ENCODE assay signal across 1 cellular context in the genomic region with DNA sequence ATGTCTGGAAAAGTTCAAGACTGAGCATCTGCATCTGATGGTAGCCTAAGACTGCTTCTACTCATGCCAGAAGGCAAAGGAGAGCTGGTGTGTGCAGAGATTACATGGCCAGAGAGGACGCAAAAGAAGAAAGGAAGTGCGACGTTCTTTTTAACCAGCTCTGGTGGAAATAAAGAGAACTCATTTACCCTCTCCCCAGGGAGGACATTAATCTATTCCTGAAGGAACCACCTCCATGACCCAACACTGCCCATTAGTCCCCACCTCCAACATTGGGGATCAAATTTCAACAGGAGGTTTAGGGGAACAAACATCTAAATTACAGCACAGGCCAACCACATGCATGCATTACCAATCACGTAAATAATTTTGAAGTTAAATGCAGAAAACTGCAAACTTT.
TF ChIP-seq lines count a peak whose summit lies in the region.

No MANE protein-coding gene starts in this region.

TF ChIP-seq in K562, 482 proteins besides CTCF, POLR2A, EP300 and RAD21:
- TF ChIP-seq, protein P1, sequence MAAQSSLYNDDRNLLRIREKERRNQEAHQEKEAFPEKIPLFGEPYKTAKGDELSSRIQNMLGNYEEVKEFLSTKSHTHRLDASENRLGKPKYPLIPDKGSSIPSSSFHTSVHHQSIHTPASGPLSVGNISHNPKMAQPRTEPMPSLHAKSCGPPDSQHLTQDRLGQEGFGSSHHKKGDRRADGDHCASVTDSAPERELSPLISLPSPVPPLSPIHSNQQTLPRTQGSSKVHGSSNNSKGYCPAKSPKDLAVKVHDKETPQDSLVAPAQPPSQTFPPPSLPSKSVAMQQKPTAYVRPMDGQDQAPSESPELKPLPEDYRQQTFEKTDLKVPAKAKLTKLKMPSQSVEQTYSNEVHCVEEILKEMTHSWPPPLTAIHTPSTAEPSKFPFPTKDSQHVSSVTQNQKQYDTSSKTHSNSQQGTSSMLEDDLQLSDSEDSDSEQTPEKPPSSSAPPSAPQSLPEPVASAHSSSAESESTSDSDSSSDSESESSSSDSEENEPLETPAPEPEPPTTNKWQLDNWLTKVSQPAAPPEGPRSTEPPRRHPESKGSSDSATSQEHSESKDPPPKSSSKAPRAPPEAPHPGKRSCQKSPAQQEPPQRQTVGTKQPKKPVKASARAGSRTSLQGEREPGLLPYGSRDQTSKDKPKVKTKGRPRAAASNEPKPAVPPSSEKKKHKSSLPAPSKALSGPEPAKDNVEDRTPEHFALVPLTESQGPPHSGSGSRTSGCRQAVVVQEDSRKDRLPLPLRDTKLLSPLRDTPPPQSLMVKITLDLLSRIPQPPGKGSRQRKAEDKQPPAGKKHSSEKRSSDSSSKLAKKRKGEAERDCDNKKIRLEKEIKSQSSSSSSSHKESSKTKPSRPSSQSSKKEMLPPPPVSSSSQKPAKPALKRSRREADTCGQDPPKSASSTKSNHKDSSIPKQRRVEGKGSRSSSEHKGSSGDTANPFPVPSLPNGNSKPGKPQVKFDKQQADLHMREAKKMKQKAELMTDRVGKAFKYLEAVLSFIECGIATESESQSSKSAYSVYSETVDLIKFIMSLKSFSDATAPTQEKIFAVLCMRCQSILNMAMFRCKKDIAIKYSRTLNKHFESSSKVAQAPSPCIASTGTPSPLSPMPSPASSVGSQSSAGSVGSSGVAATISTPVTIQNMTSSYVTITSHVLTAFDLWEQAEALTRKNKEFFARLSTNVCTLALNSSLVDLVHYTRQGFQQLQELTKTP (IDR thresholded peaks at IDR 0.05; ENCODE audit: low read depth in 1 of 2, partially characterized antibody in 2 of 2) = no peak
- TF ChIP-seq, protein P2, sequence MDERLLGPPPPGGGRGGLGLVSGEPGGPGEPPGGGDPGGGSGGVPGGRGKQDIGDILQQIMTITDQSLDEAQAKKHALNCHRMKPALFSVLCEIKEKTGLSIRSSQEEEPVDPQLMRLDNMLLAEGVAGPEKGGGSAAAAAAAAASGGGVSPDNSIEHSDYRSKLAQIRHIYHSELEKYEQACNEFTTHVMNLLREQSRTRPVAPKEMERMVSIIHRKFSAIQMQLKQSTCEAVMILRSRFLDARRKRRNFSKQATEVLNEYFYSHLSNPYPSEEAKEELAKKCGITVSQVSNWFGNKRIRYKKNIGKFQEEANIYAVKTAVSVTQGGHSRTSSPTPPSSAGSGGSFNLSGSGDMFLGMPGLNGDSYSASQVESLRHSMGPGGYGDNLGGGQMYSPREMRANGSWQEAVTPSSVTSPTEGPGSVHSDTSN (CRISPR knock-in tag; IDR thresholded peaks at IDR 0.05; ENCODE audit: low read depth) = no peak
- TF ChIP-seq, protein P2 (tag; conservative IDR thresholded peaks at IDR 0.05; ENCODE audit: low read depth) = 0 out of 2 replicates have a peak, but pooled peaks have one; percentile 24
- 0 out of 2 replicates have a peak, but pooled peaks have one; percentile 35 for TF ChIP-seq SPI1 (IDR thresholded peaks at IDR 0.05; ENCODE audit: borderline replicate concordance, low read depth, low read length)
- no peak for TF ChIP-seq TCF7L2 (IDR thresholded peaks at IDR 0.05; ENCODE audit: low read depth, low read length)
- no peak for TF ChIP-seq ESRRB (CRISPR knock-in tag; IDR thresholded peaks at IDR 0.05; ENCODE audit: borderline replicate concordance)
- peak; percentile 16; the same call in 1 of the 2 replicates for TF ChIP-seq L3MBTL2 (IDR thresholded peaks at IDR 0.05)
TF ChIP-seq in K562: peak in this region for 3.
